ENCODE assay signal across 23 cellular contexts in the genomic region with DNA sequence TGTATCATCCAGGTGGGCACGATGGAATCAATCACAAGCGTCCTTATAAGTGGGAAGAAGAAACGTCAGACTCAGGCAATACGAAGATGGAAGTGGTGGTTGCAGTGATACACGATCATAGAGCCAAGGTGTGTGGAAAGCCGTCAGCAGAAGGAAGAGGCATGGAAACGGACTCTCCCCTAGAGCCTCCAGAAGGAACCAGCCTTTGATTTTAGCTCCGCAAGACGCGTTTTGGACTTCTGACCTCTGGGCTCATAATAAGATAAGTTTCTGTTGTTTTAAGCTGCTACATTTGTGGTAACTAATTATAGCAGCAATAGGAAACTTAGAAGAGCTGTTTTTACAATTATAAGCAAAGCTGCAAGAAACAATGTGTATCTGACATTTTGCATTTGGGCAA. TPM values are rescaled to one million over a fixed set of nuclear protein-coding genes. Genes with fewer than 3 reads are reported as not detected.
"Had no signal": no experiment of that assay in that cellular context is flagged by ENCODE, and none has a peak within 500 bp of the region (broad histone marks: within the 10 kb centered on the region; RNA-seq: fewer than 3 reads in every experiment).

No MANE protein-coding gene starts in this region.

- H3K9me3 Mint-ChIP-seq: memory B cell; stimulated activated naive B cell treated with anti-CD40 and anti-IgM and Interleukin-4, amounts not matched to agents 10 μg/mL and 1 μg/mL and 100 μg/mL, for 72 hours; stimulated activated naive CD8-positive, alpha-beta T cell treated with anti-CD3 and anti-CD28 coated beads, Interleukin-15, amount 100 ng/mL, for 72 hours had no signal

- H3K4me1 ChIP-seq: left lung, lower lobe of right lung, psoas muscle had no signal

- H3K27ac ChIP-seq: dorsolateral prefrontal cortex, left lung, lower lobe of right lung, psoas muscle, thoracic aorta had no signal

- H3K36me3 Mint-ChIP-seq: memory B cell; naive thymus-derived CD4-positive, alpha-beta T cell; stimulated activated naive B cell treated with anti-CD40 and anti-IgM and Interleukin-4, amounts not matched to agents 10 μg/mL and 1 μg/mL and 100 μg/mL, for 72 hours had no signal

- H3K27ac Mint-ChIP-seq: memory B cell; mesothelial cell of epicardium; nephron progenitor cell; stimulated activated naive B cell treated with anti-CD40 and anti-IgM and Interleukin-4, amounts not matched to agents 10 μg/mL and 1 μg/mL and 100 μg/mL, for 72 hours; stimulated activated naive CD8-positive, alpha-beta T cell treated with anti-CD3 and anti-CD28 coated beads, Interleukin-15, amount 100 ng/mL, for 72 hours had no signal

- DNase-seq: cortex of kidney; dorsolateral prefrontal cortex; effector CD8-positive, alpha-beta T cell; foreskin melanocyte; head of caudate nucleus; hypothalamus; islet precursor cell; left lung; lower lobe of right lung; naive thymus-derived CD4-positive, alpha-beta T cell; nephron progenitor cell; psoas muscle; stimulated activated CD4-positive, alpha-beta T cell treated with anti-CD3 and anti-CD28 coated beads, Interleukin-2, amount 100 ng/mL, for 24 hours; stimulated activated CD4-positive, alpha-beta T cell treated with anti-CD3 and anti-CD28 coated beads, Interleukin-4, amount 100 ng/mL, for 4 hours; stimulated activated naive B cell treated with anti-CD40 and anti-IgM and Interleukin-4, amounts not matched to agents 10 μg/mL and 1 μg/mL and 100 μg/mL, for 72 hours; stimulated activated naive CD8-positive, alpha-beta T cell treated with anti-CD3 and anti-CD28 coated beads, Interleukin-15, amount 100 ng/mL, for 72 hours; substantia nigra; trophoblast cell had no signal

- H3K9me3 ChIP-seq: left lung, lower lobe of right lung, psoas muscle, thoracic aorta had no signal

- H3K4me1 Mint-ChIP-seq: memory B cell; naive thymus-derived CD4-positive, alpha-beta T cell; nephron progenitor cell; stimulated activated naive B cell treated with anti-CD40 and anti-IgM and Interleukin-4, amounts not matched to agents 10 μg/mL and 1 μg/mL and 100 μg/mL, for 72 hours; stimulated activated naive CD8-positive, alpha-beta T cell treated with anti-CD3 and anti-CD28 coated beads, Interleukin-15, amount 100 ng/mL, for 72 hours had no signal

- ATAC-seq: naive thymus-derived CD4-positive, alpha-beta T cell; psoas muscle; sciatic nerve; stimulated activated naive B cell treated with anti-CD40 and anti-IgM and Interleukin-4, amounts not matched to agents 10 μg/mL and 1 μg/mL and 100 μg/mL, for 72 hours; stimulated activated naive CD8-positive, alpha-beta T cell treated with anti-CD3 and anti-CD28 coated beads, Interleukin-15, amount 100 ng/mL, for 72 hours had no signal

- H3K36me3 ChIP-seq: left lung, lower lobe of right lung, thoracic aorta had no signal

- H3K27me3 ChIP-seq: dorsolateral prefrontal cortex, left lung had no signal

- H3K4me3 ChIP-seq: dorsolateral prefrontal cortex, left lung, lower lobe of right lung, psoas muscle, thoracic aorta had no signal

- H3K4me3 Mint-ChIP-seq: memory B cell; mesothelial cell of epicardium; naive thymus-derived CD4-positive, alpha-beta T cell; nephron progenitor cell; stimulated activated naive B cell treated with anti-CD40 and anti-IgM and Interleukin-4, amounts not matched to agents 10 μg/mL and 1 μg/mL and 100 μg/mL, for 72 hours; stimulated activated naive CD8-positive, alpha-beta T cell treated with anti-CD3 and anti-CD28 coated beads, Interleukin-15, amount 100 ng/mL, for 72 hours had no signal

RNA-seq across cellular contexts. Expression of gene FANK1, which starts 14.8 kb away (rescaled TPM):
- total RNA-seq: skeletal muscle tissue, thoracic aorta had no signal
- polyA plus RNA-seq: naive thymus-derived CD4-positive, alpha-beta T cell had no signal
